Comparison of ENCODE assay signal across 8 cellular contexts in the genomic region with DNA sequence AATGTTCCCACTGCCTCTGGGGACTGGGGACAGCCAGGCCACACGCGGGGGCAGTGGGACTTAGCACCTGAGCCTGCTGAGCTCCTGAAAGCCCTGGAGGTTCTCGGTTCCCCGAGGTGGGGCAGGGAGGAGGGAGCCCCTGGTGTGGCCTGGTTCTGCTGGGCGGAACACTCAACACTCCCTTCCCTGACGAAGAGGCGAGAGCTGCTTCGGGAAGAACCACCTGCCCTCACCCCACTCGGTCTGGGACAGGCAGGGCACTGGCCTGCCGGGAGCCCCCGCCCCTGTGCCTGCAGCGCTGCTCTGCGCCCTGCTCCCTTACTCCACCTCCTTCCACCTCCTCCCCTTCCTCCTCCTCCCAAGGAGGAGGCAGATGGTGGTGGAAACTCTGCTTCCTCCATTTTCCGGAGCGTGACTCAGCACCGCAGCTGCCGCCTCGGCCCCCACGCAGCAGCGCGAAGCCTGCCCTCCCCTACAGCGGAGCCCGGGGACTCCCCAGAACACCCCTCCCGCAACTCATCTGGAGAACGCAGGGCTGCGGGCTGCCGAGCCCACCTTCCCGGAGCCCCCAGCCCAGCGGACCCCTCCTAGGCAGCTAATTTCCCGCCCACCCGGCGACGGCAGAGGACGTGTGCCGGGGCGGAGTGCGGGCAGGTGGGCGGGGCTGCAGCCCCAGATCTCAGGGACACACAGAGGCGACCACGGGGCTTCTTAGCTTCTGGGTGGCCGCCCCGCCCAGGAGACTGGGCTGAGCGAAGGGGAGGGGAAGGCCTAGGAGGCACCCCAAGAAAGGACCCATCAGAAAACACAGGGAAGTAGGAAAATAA. TPM values are rescaled to one million over a fixed set of nuclear protein-coding genes. Genes with fewer than 3 reads are reported as not detected.
A peak's percentile ranks its signal among the peaks of the same experiment; 100 is the strongest.
DNase-seq lines count a peak whose midpoint lies in the region; ATAC-seq and TF ChIP-seq lines count a peak whose summit lies in the region.

No MANE protein-coding gene starts in this region.

- H3K36me3 ChIP-seq in KMS-11 (ENCODE audit: insufficient read depth) (no peaks in the 10 kb centered on the region), iPS DF 6.9 (ENCODE audit: control insufficient read depth, insufficient read depth, low read length) (no peaks in the 10 kb centered on the region), sigmoid colon (no peaks in the 10 kb centered on the region)

- TF ChIP-seq CTCF in KMS-11 (conservative IDR thresholded peaks at IDR 0.05; ENCODE audit: low read depth, low read length), result no peak
- no peak for TF ChIP-seq CTCF in astrocyte of the cerebellum (IDR thresholded peaks at IDR 0.05; ENCODE audit: low read depth, low read length, missing control alignments)
- TF ChIP-seq CTCF in sigmoid colon (IDR thresholded peaks at IDR 0.05), result no peak

- no peak overlapping the region for H3K4me3 ChIP-seq in KMS-11 (IDR thresholded peaks at IDR 0.05; ENCODE audit: insufficient read depth, low read depth, low read length)
- peak overlapping the region; percentile 44 for H3K4me3 ChIP-seq in astrocyte of the cerebellum (ENCODE audit: low read depth, low read length)
- H3K4me3 ChIP-seq in iPS DF 6.9 (ENCODE audit: low read length), result peak overlapping the region; percentile 36; the same call in 1 of the 2 replicates
- peak overlapping the region; percentile 31 to 61 (median 55) for H3K4me3 ChIP-seq in sigmoid colon

- TF ChIP-seq POLR2A in sigmoid colon (IDR thresholded peaks at IDR 0.05), result peak; percentile 44 to 68

- peak overlapping the region; percentile 75 for H2AFZ ChIP-seq in KMS-11 (ENCODE audit: low read depth)

- H4K20me1 ChIP-seq in KMS-11 (ENCODE audit: insufficient read depth), result no peaks in the 10 kb centered on the region

- WGBS in iPS DF 6.9 (ENCODE audit: insufficient coverage, insufficient read length), result no CpG with 5 or more reads among the region's 43 CpGs
- 1% methylated on average over 43 of the region's 43 CpGs for WGBS in sigmoid colon, 2 donors

- no peaks in the 10 kb centered on the region for H3K79me2 ChIP-seq in KMS-11 (ENCODE audit: insufficient read depth, low read depth)

- peak; percentile 17 for ATAC-seq in GM19468 (IDR thresholded peaks at IDR 0.05; ENCODE audit: extremely low read depth, unreplicated experiment)

- H3K27me3 ChIP-seq in KMS-11 (ENCODE audit: insufficient read depth, low read depth) (no peaks in the 10 kb centered on the region; the same call in 1 of the 2 replicates), iPS DF 6.9 (ENCODE audit: control insufficient read depth, insufficient read depth, low read length) (no peaks in the 10 kb centered on the region), sigmoid colon (no peaks in the 10 kb centered on the region)

- H3K4me2 ChIP-seq in KMS-11, result peak overlapping the region; percentile 73

- DNase-seq in C1 segment of cervical spinal cord (lab: John Stamatoyannopoulos, UW) (peak in 11 of 14 donors; percentile 41 to 86 (median 66)), T-helper 2 cell (peak in 4 of 5 experiments; percentile 42 to 74 (median 59)), astrocyte of the cerebellum (ENCODE audit: low read depth) (no peak), iPS DF 6.9 (ENCODE audit: low read depth, low spot score) (no peak), sigmoid colon (peak; percentile 89), middle frontal gyrus (ENCODE audit: extremely low spot score, low spot score) (no peak)

- no peaks in the 10 kb centered on the region for H3K9me3 ChIP-seq in iPS DF 6.9 (ENCODE audit: control insufficient read depth, insufficient read depth, low read length)
- no peaks in the 10 kb centered on the region for H3K9me3 ChIP-seq in sigmoid colon

- in situ Hi-C loops in astrocyte of the cerebellum (cut with HindIII; ENCODE audit: low sequenced_read_pairs), result no loop called here

- H3K4me1 ChIP-seq in KMS-11 (ENCODE audit: low read depth, poor library complexity, severe bottlenecking) (peaks cover 7% of the 10 kb centered on the region), iPS DF 6.9 (ENCODE audit: control insufficient read depth, insufficient read depth, low read length) (peaks cover 16% of the 10 kb centered on the region), sigmoid colon (peaks cover 0 to 61% (median 57%) of the 10 kb centered on the region in 4 donors)

- H3K27ac ChIP-seq in KMS-11, result peak overlapping the region; percentile 79
- no peak overlapping the region for H3K27ac ChIP-seq in iPS DF 6.9 (ENCODE audit: low read length)
- peak overlapping the region; percentile 76 to 89 (median 86) for H3K27ac ChIP-seq in sigmoid colon

- TF ChIP-seq EP300 in sigmoid colon (IDR thresholded peaks at IDR 0.05), result peak in 1 of 4 donors; percentile 2

- intact Hi-C loops in sigmoid colon (cut with DNase I), result loop anchor here (2.0 kb wide), 1 partner anchor 27 kb away; no protein-coding TSS in a partner anchor

- H3K9ac ChIP-seq in KMS-11, result peak overlapping the region; percentile 95

RNA-seq across cellular contexts. Expression of gene INF2, which starts 11.7 kb away (rescaled TPM):
- 10 to 100 TPM; 26.3 to 67.0 (median 30.3) TPM for total RNA-seq in sigmoid colon
- polyA plus RNA-seq in sigmoid colon, result 100 to 1,000 TPM; 127 to 169 (median 130) TPM

RNA-seq across cellular contexts. Expression of gene ADSS1, which starts 46.3 kb away (rescaled TPM):
- 10 to 100 TPM in 1 of 4 donors, 1 to 10 TPM in 3; 2.0 to 10.2 (median 7.3) TPM for total RNA-seq in sigmoid colon
- polyA plus RNA-seq in sigmoid colon, result 1 to 10 TPM; 3.5 to 6.6 (median 4.1) TPM

Comparison
In these comparisons a context has a peak if more than half of its experiments do, and no peak if none do; other contexts are left out.
1. DNase-seq: peak in C1 segment of cervical spinal cord (11 of 14), T-helper 2 cell (4 of 5) and sigmoid colon (single experiment); none in astrocyte of the cerebellum (single experiment), iPS DF 6.9 (single experiment) and middle frontal gyrus (single experiment).